9 cellular contexts compared by ENCODE assay signal in genomic region chr22:17035976-17036841, GRCh38. TPM values are rescaled to one million over a fixed set of nuclear protein-coding genes. Genes with fewer than 3 reads are reported as not detected.
DNase-seq lines count a peak whose midpoint lies in the region; ATAC-seq, FAIRE-seq and TF ChIP-seq lines count a peak whose summit lies in the region.
"Not testable (repeated sequence)": the region's sequence is repeated elsewhere in the genome, so short reads cannot be mapped to it uniquely, and the experiment has no call there.
"Had no signal": no experiment of that assay in that cellular context is flagged by ENCODE, and none has a peak within 500 bp of the region (broad histone marks: within the 10 kb centered on the region; RNA-seq: fewer than 3 reads in every experiment).

No MANE protein-coding gene starts in this region.

- H3K4me1 ChIP-seq in K562 (replicated peaks in 1 of 2; ENCODE audit: control insufficient read depth in 2 of 2, insufficient read depth in 2 of 2, low read length in 2 of 2): peaks cover 2 to 16% of the 10 kb centered on the region in 2 experiments; a peak in 2 of 5 replicates
- H3K4me1 ChIP-seq in heart left ventricle: not testable (repeated sequence)

- FAIRE-seq in K562 (lab: Jason Lieb, UNC): not testable (repeated sequence)

- H2AFZ ChIP-seq in K562 (ENCODE audit: low read depth, low read length): peak overlapping the region; percentile 87; the same call in 1 of the 2 replicates

- not testable (repeated sequence) for TF ChIP-seq CTCF in K562 (IDR thresholded peaks at IDR 0.05 in 2 of 3, conservative IDR thresholded peaks at IDR 0.05 in 1 of 3; ENCODE audit: insufficient read depth in 2 of 3, low read depth in 1 of 3, low read length in 3 of 3); heart left ventricle (IDR thresholded peaks at IDR 0.05)

- H4K20me1 ChIP-seq in K562 (replicated peaks; ENCODE audit: control insufficient read depth, insufficient read depth, low read length): not testable (repeated sequence)

- H3K4me2 ChIP-seq in K562 (ENCODE audit: insufficient read depth, low read length): not testable (repeated sequence)

- WGBS in K562 (ENCODE audit: insufficient coverage, low coverage, missing lambda C conversion rate): 82% methylated on average over 34 of the region's 56 CpGs
- WGBS in heart left ventricle, 4 donors: 15 to 22% (median 20%) methylated on average over 45 to 56 of the region's 56 CpGs

- not testable (repeated sequence) for TF ChIP-seq RAD21 in K562 (CRISPR knock-in tag; conservative IDR thresholded peaks at IDR 0.05 in 1 of 2, IDR thresholded peaks at IDR 0.05 in 1 of 2)

- H3K79me2 ChIP-seq in K562 (ENCODE audit: control insufficient read depth, insufficient read depth, low read length): peaks cover 35% of the 10 kb centered on the region

- not testable (repeated sequence) for TF ChIP-seq POLR2A in K562 (conservative IDR thresholded peaks at IDR 0.05); heart left ventricle (IDR thresholded peaks at IDR 0.05)

- POLR2A ChIA-PET in K562 (lab: Yijun Ruan, JAX): not testable (repeated sequence)

- H3K9me3 ChIP-seq in K562 (replicated peaks; ENCODE audit: control insufficient read depth, insufficient read depth, low read depth, low read length); heart left ventricle: not testable (repeated sequence)

- H3K4me3 ChIP-seq in K562 (peak overlapping the region; percentile 16; the same call in 1 of the 2 replicates), heart left ventricle (peak overlapping the region in 11 of 12 donors; percentile 28 to 60 (median 48))

- BruUV-seq in K562 (replicated peaks; lab: Mats Ljungman, UMichigan): not testable (repeated sequence)

- not testable (repeated sequence) for H3K27ac ChIP-seq in K562 (ENCODE audit: extremely low read depth, low read depth, low read length)
- H3K27ac ChIP-seq in heart left ventricle: peak overlapping the region in 8 of 12 donors; percentile 15 to 53 (median 38)
- H3K27ac ChIP-seq in temporal lobe (ENCODE audit: low read depth, low read length): peak overlapping the region; percentile 56

- in situ Hi-C loops in SK-MEL-5 (cut with HindIII; ENCODE audit: low pct_unique_long_range_greater_than_20kb, low sequenced_read_pairs): not testable (repeated sequence)
- in situ Hi-C loops in K562 (cut with MboI): loop anchor here (10.0 kb wide), 1 partner anchor 1159 kb away; no protein-coding TSS in a partner anchor

- ATAC-seq in GM21619 (IDR thresholded peaks at IDR 0.05; ENCODE audit: unreplicated experiment) (peak; percentile 27), HG03442 (IDR thresholded peaks at IDR 0.05; ENCODE audit: unreplicated experiment) (peak; percentile 24), K562 (peak; percentile 8), heart left ventricle (peak in 3 of 4 donors; percentile 46 to 73 (median 61))

- intact Hi-C loops in K562 (cut with micrococcal nuclease); heart left ventricle (cut with DNase I): not testable (repeated sequence)

- not testable (repeated sequence) for H3K27me3 ChIP-seq in K562 (ENCODE audit: control insufficient read depth in 2 of 2, insufficient read depth in 2 of 2, low read length in 2 of 2)
- peaks cover 0 to 35% (median 7%) of the 10 kb centered on the region in 9 donors for H3K27me3 ChIP-seq in heart left ventricle

- TF ChIP-seq EP300 in K562 (IDR thresholded peaks at IDR 0.05; ENCODE audit: low read length): not testable (repeated sequence)

- H3K9me1 ChIP-seq in K562 (ENCODE audit: control insufficient read depth, insufficient read depth, low read length): not testable (repeated sequence)

- CTCF ChIA-PET in K562 (lab: Yijun Ruan, JAX; ENCODE audit: low intra/inter-chr PET ratio): not testable (repeated sequence)

- peak overlapping the region in 1 of 2 experiments; percentile 52; a peak in 2 of 4 replicates for H3K9ac ChIP-seq in K562 (ENCODE audit: insufficient read depth in 1 of 2, low read depth in 2 of 2, low read length in 2 of 2)

- not testable (repeated sequence) for H3K36me3 ChIP-seq in K562 (ENCODE audit: control insufficient read depth, insufficient read depth, low read length); heart left ventricle

- peak; percentile 35 for DNase-seq in Daoy (ENCODE audit: low read depth)
- DNase-seq in SK-MEL-5 (ENCODE audit: low read depth, low spot score): peak; percentile 42
- not testable (repeated sequence) for DNase-seq in K562 (ENCODE audit: extremely low read depth in 1 of 4, low spot score in 3 of 4)
- DNase-seq in heart left ventricle: peak in 2 of 5 donors; percentile 50 to 56
- peak in 38 of 56 donors; percentile 21 to 62 (median 40) for DNase-seq in nucleus accumbens (lab: John Stamatoyannopoulos, UW)

RNA-seq across cellular contexts. Expression of gene GAB4, which starts 28.2 kb away (rescaled TPM):
- total RNA-seq in Daoy (2014; rRNA removed; shearing (Covaris generic)): 0.09 TPM in 1 of 2 replicates, not detected in the other
- not detected in 2 replicates for total RNA-seq in SK-MEL-5 (2014; rRNA removed; shearing (Covaris generic))
- polyA plus RNA-seq in SK-MEL-5 (2015; cell fraction: cytosol; rRNA removed): not detected in 2 replicates
- polyA plus RNA-seq in SK-MEL-5 (2015; cell fraction: nucleus; rRNA removed): not detected in 2 replicates
- total RNA-seq in K562 (2011; cell fraction: chromatin; rRNA removed; ENCODE audit: low replicate concordance): 0.16 TPM in 1 of 2 replicates, not detected in the other
- total RNA-seq in K562 (2011; cell fraction: nucleolus; rRNA removed): not detected in 2 replicates
- 0.23 and 0.44 TPM in 2 replicates for total RNA-seq in K562 (2011; cell fraction: nucleoplasm; rRNA removed)
- total RNA-seq in K562 (2014; rRNA removed) (not detected in 2 replicates), K562 (2014; rRNA removed; fragmentation: Illumina TruSeq; extraction: Trizol) (not detected in 2 replicates), K562 (2015; rRNA removed; fragmentation: Illumina TruSeq; extraction: Trizol) (0.11 TPM in 1 of 2 replicates, not detected in the other), K562 (2021) (0.25 TPM in 1 of 2 replicates, not detected in the other), heart left ventricle (not detected), temporal lobe (not detected)
- polyA plus RNA-seq in K562 (2011; rRNA removed) (not detected in 2 replicates), K562 (2014; fragmentation: Illumina TruSeq; extraction: Trizol) (0.04 and 0.06 TPM in 2 replicates), K562 (2014; fragmentation: Nextera tagmentation; extraction: Ambion mirVana) (under 1 TPM in 1 of 2 experiments, not detected in 1; 0.04 TPM), K562 (2014; rRNA removed) (0.16 TPM in 1 of 2 replicates, not detected in the other), heart left ventricle (not detected)
- 0.06 TPM in 1 of 2 replicates, not detected in the other for polyA plus RNA-seq in K562 (2011; cell fraction: cytosol; rRNA removed)
- 0.06 and 0.14 TPM in 2 replicates for polyA plus RNA-seq in K562 (2011; cell fraction: nucleus; rRNA removed)
- 0.07 and 0.10 TPM in 2 replicates for polyA plus RNA-seq in K562 (2012)
- 0.12 TPM in 1 of 2 replicates, not detected in the other for polyA minus RNA-seq in K562 (2011; rRNA and poly(A)+ RNA removed)
- not detected in 2 replicates for polyA minus RNA-seq in K562 (2011; cell fraction: cytosol; rRNA and poly(A)+ RNA removed)
- polyA minus RNA-seq in K562 (2011; cell fraction: nucleus; rRNA and poly(A)+ RNA removed): not detected in 2 replicates
- total RNA-seq: frontal cortex had no signal

RNA-seq across cellular contexts. Expression of gene IL17RA, which starts 48.6 kb away (rescaled TPM):
- total RNA-seq in Daoy (2014; rRNA removed; shearing (Covaris generic)): 1.8 and 3.3 TPM in 2 replicates
- total RNA-seq in SK-MEL-5 (2014; rRNA removed; shearing (Covaris generic)): 8.4 and 10.6 TPM in 2 replicates
- 12.9 and 15.1 TPM in 2 replicates for polyA plus RNA-seq in SK-MEL-5 (2015; cell fraction: cytosol; rRNA removed)
- polyA plus RNA-seq in SK-MEL-5 (2015; cell fraction: nucleus; rRNA removed): 10.7 and 12.7 TPM in 2 replicates
- 18.2 and 21.4 TPM in 2 replicates for total RNA-seq in K562 (2011; cell fraction: chromatin; rRNA removed; ENCODE audit: low replicate concordance)
- 21.4 and 22.8 TPM in 2 replicates for total RNA-seq in K562 (2011; cell fraction: nucleolus; rRNA removed)
- total RNA-seq in K562 (2011; cell fraction: nucleoplasm; rRNA removed): 21.7 and 23.7 TPM in 2 replicates
- total RNA-seq in K562 (2014; rRNA removed): 4.4 and 6.6 TPM in 2 replicates
- 2.1 and 2.8 TPM in 2 replicates for total RNA-seq in K562 (2014; rRNA removed; fragmentation: Illumina TruSeq; extraction: Trizol)
- total RNA-seq in K562 (2015; rRNA removed; fragmentation: Illumina TruSeq; extraction: Trizol): 3.7 and 4.1 TPM in 2 replicates
- total RNA-seq in K562 (2021): 11.4 and 11.8 TPM in 2 replicates
- polyA plus RNA-seq in K562 (2011; rRNA removed): 6.5 and 7.2 TPM in 2 replicates
- polyA plus RNA-seq in K562 (2011; cell fraction: cytosol; rRNA removed): 5.1 and 11.4 TPM in 2 replicates
- polyA plus RNA-seq in K562 (2011; cell fraction: nucleus; rRNA removed): 8.8 and 13.0 TPM in 2 replicates
- polyA plus RNA-seq in K562 (2012): 5.1 and 7.5 TPM in 2 replicates
- 3.1 and 3.8 TPM in 2 replicates for polyA plus RNA-seq in K562 (2014; fragmentation: Illumina TruSeq; extraction: Trizol)
- polyA plus RNA-seq in K562 (2014; fragmentation: Nextera tagmentation; extraction: Ambion mirVana): under 1 TPM; 0.17 to 0.21 TPM
- polyA plus RNA-seq in K562 (2014; rRNA removed): 5.7 and 6.9 TPM in 2 replicates
- polyA minus RNA-seq in K562 (2011; rRNA and poly(A)+ RNA removed): 5.4 and 6.7 TPM in 2 replicates
- 3.1 and 4.1 TPM in 2 replicates for polyA minus RNA-seq in K562 (2011; cell fraction: cytosol; rRNA and poly(A)+ RNA removed)
- polyA minus RNA-seq in K562 (2011; cell fraction: nucleus; rRNA and poly(A)+ RNA removed): 7.7 and 10.1 TPM in 2 replicates
- 10 to 100 TPM in 3 of 9 donors, 1 to 10 TPM in 6; 5.8 to 23.1 (median 9.4) TPM for total RNA-seq in heart left ventricle
- 1 to 10 TPM; 3.1 to 7.8 TPM for polyA plus RNA-seq in heart left ventricle
- total RNA-seq in temporal lobe: 0.98 TPM

Comparison
In these comparisons a context has a peak if more than half of its experiments do, and no peak if none do; other contexts are left out.
1. ATAC-seq: peak in every context shown above with its lines; median percentile 61 in heart left ventricle; 27 in GM21619; 24 in HG03442; 8 in K562.